ENCODE assay signal across 1 cellular context in genomic region chr11:77551426-77551825, GRCh38. TPM values are rescaled to one million over a fixed set of nuclear protein-coding genes. Genes with fewer than 3 reads are reported as not detected.
"Had no signal": no experiment of that assay in that cellular context is flagged by ENCODE, and none has a peak within 500 bp of the region (broad histone marks: within the 10 kb centered on the region; RNA-seq: fewer than 3 reads in every experiment).

No MANE protein-coding gene starts in this region.

RNA-seq across cellular contexts. Expression of gene AQP11, which starts 38.3 kb away (rescaled TPM):
- total RNA-seq: aorta had no signal
